ENCODE assay signal across 2 cellular contexts in the genomic region with DNA sequence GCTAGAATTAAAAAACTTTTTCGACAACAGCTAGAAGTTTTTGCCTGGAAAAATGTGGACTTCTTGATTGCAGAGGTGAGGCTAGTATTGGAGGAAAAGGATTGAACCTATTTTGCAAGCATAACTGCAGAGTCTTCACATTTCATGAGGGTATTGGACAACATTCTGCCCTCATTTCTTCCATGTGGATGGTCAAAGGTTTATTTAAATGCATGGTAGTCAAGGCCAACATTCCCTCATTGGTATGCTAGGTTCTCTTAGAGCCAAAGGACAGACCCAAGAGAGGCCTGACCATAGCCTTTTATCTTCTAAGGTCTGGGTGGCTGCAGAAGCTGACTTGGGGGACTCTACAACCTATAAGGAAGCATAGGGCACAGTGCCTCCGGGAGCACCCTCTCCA.
A peak's percentile ranks its signal among the peaks of the same experiment; 100 is the strongest.
TF ChIP-seq lines count a peak whose summit lies in the region.

No MANE protein-coding gene starts in this region.

TF ChIP-seq in HEK293, 187 proteins besides CTCF, POLR2A, EP300 and RAD21:
- TF ChIP-seq ZNF585B (tag by site-specific recombination; IDR thresholded peaks at IDR 0.05) (no peak), ZNF558 (tag by site-specific recombination; IDR thresholded peaks at IDR 0.05) (0 out of 2 replicates have a peak, but pooled peaks have one; percentile 8), ZNF114 (tag by site-specific recombination; IDR thresholded peaks at IDR 0.05) (no peak), KLF10 (tag by site-specific recombination; IDR thresholded peaks at IDR 0.05) (no peak)
- TF ChIP-seq, protein P1, sequence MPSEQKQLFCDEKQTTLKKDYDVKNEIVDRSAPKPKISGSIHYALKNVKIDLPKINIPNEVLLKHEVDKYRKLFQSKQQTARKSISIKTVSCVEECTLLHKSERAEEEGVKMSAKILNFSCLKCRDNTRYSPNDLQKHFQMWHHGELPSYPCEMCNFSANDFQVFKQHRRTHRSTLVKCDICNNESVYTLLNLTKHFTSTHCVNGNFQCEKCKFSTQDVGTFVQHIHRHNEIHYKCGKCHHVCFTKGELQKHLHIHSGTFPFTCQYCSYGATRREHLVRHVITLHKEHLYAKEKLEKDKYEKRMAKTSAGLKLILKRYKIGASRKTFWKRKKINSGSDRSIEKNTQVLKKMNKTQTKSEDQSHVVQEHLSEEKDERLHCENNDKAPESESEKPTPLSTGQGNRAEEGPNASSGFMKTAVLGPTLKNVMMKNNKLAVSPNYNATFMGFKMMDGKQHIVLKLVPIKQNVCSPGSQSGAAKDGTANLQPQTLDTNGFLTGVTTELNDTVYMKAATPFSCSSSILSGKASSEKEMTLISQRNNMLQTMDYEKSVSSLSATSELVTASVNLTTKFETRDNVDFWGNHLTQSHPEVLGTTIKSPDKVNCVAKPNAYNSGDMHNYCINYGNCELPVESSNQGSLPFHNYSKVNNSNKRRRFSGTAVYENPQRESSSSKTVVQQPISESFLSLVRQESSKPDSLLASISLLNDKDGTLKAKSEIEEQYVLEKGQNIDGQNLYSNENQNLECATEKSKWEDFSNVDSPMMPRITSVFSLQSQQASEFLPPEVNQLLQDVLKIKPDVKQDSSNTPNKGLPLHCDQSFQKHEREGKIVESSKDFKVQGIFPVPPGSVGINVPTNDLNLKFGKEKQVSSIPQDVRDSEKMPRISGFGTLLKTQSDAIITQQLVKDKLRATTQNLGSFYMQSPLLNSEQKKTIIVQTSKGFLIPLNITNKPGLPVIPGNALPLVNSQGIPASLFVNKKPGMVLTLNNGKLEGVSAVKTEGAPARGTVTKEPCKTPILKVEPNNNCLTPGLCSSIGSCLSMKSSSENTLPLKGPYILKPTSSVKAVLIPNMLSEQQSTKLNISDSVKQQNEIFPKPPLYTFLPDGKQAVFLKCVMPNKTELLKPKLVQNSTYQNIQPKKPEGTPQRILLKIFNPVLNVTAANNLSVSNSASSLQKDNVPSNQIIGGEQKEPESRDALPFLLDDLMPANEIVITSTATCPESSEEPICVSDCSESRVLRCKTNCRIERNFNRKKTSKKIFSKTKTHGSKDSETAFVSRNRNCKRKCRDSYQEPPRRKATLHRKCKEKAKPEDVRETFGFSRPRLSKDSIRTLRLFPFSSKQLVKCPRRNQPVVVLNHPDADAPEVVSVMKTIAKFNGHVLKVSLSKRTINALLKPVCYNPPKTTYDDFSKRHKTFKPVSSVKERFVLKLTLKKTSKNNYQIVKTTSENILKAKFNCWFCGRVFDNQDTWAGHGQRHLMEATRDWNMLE (tag by site-specific recombination; conservative IDR thresholded peaks at IDR 0.05; ENCODE audit: low read depth) = no peak
TF ChIP-seq in HEK293: peak in this region for 1.

TF ChIP-seq in HepG2, 621 proteins besides CTCF, POLR2A, EP300 and RAD21:
- TF ChIP-seq ZKSCAN1 (IDR thresholded peaks at IDR 0.05; ENCODE audit: low read length) (no peak), ZSCAN25 (CRISPR knock-in tag; IDR thresholded peaks at IDR 0.05) (0 out of 2 replicates have a peak, but pooled peaks have one; percentile 19)
